8 cellular contexts compared by ENCODE assay signal in genomic region chrX:2608638-2609430, GRCh38.
DNase-seq lines count a peak whose midpoint lies in the region.

No MANE protein-coding gene starts in this region.

- no peaks in the 10 kb centered on the region for H3K9me3 Mint-ChIP-seq in activated naive CD4-positive, alpha-beta T cell treated with anti-CD3 and anti-CD28 coated beads for 36 hours

- H3K4me3 ChIP-seq in HAP-1 (peak overlapping the region; percentile 79), rectal smooth muscle tissue (ENCODE audit: low read length) (peak overlapping the region; percentile 81)

- H3K27me3 ChIP-seq in HAP-1 (ENCODE audit: low read depth) (no peaks in the 10 kb centered on the region), rectal smooth muscle tissue (ENCODE audit: control insufficient read depth, insufficient read depth, low read length) (no peaks in the 10 kb centered on the region)

- peak overlapping the region; percentile 82 for H3K27ac Mint-ChIP-seq in activated naive CD4-positive, alpha-beta T cell treated with anti-CD3 and anti-CD28 coated beads for 36 hours

- H3K36me3 ChIP-seq in HAP-1 (replicated peaks) = peaks cover 12% of the 10 kb centered on the region
- H3K36me3 ChIP-seq in rectal smooth muscle tissue (ENCODE audit: control insufficient read depth, insufficient read depth, low read length) = no peaks in the 10 kb centered on the region

- peak overlapping the region; percentile 45 for H3K27ac ChIP-seq in rectal smooth muscle tissue (ENCODE audit: low read depth, low read length)

- peak overlapping the region; percentile 90 for H3K4me3 Mint-ChIP-seq in activated naive CD4-positive, alpha-beta T cell treated with anti-CD3 and anti-CD28 coated beads for 36 hours

- no peaks in the 10 kb centered on the region for H3K27me3 Mint-ChIP-seq in activated naive CD4-positive, alpha-beta T cell treated with anti-CD3 and anti-CD28 coated beads for 36 hours (ENCODE audit: low read depth)

- intact Hi-C loops in activated naive CD4-positive, alpha-beta T cell treated with anti-CD3 and anti-CD28 coated beads for 36 hours (cut with micrococcal nuclease) = loop anchor here (1.0 to 5.0 kb wide), 7 partner anchors 18 to 1360 kb away; partner anchors contain the start of genes AKAP17A, ASMTL, DHRSX and ZBED1
- intact Hi-C loops in cardiac septum (cut with DNase I) = no loop called here

- peaks cover 45% of the 10 kb centered on the region for H3K4me1 Mint-ChIP-seq in activated naive CD4-positive, alpha-beta T cell treated with anti-CD3 and anti-CD28 coated beads for 36 hours (ENCODE audit: low read depth)

- DNase-seq in GM03348 (ENCODE audit: low spot score) (peak; percentile 97), HAP-1 (ENCODE audit: low spot score in 2 of 2) (peak; percentile 79 to 94), NCI-H226 (peak; percentile 79), cardiac septum (ENCODE audit: low spot score) (peak; percentile 95), NCI-H2171 treated with DMSO at 0.1 percent for 48 hours (lab: John Stamatoyannopoulos, UW) (no peak), NCI-H146 treated with DMSO at 0.1 percent for 48 hours (lab: John Stamatoyannopoulos, UW; ENCODE audit: unreplicated experiment) (no peak)
- DNase-seq in activated naive CD4-positive, alpha-beta T cell treated with anti-CD3 and anti-CD28 coated beads for 36 hours = peak; percentile 82

- H3K9me3 ChIP-seq in HAP-1 = 0 out of 2 replicates have a peak, but pooled peaks cover 2% of the 10 kb centered on the region

- CTCF ChIA-PET in activated naive CD4-positive, alpha-beta T cell treated with anti-CD3 and anti-CD28 coated beads for 36 hours (lab: Charles Lee) = no interaction called here

- peak overlapping the region; percentile 62 for H3K9ac ChIP-seq in rectal smooth muscle tissue (ENCODE audit: low read length)

- H3K4me1 ChIP-seq in HAP-1 = peaks cover 14% of the 10 kb centered on the region
- no peaks in the 10 kb centered on the region for H3K4me1 ChIP-seq in rectal smooth muscle tissue (ENCODE audit: control insufficient read depth, insufficient read depth, low read length)

- peaks cover 23% of the 10 kb centered on the region for H3K36me3 Mint-ChIP-seq in activated naive CD4-positive, alpha-beta T cell treated with anti-CD3 and anti-CD28 coated beads for 36 hours (ENCODE audit: low read depth)

- in situ Hi-C loops in HAP-1 (cut with MboI; ENCODE audit: low sequenced_read_pairs) = loop anchor here (10.0 kb wide), 1 partner anchor 954 kb away; no protein-coding TSS in a partner anchor

Comparison
In these comparisons a context has a peak if more than half of its experiments do, and no peak if none do; other contexts are left out.
1. DNase-seq: peak in GM03348 (single experiment), HAP-1 (2 of 2), NCI-H226 (single experiment), activated naive CD4-positive, alpha-beta T cell treated with anti-CD3 and anti-CD28 coated beads for 36 hours (single experiment) and cardiac septum (single experiment); none in NCI-H2171 treated with DMSO at 0.1 percent for 48 hours (single experiment) and NCI-H146 treated with DMSO at 0.1 percent for 48 hours (single experiment).